ENCODE assay signal across 9 cellular contexts in genomic region chr15:31265090-31265870, GRCh38.
DNase-seq lines count a peak whose midpoint lies in the region; ATAC-seq, FAIRE-seq and TF ChIP-seq lines count a peak whose summit lies in the region.
"Had no signal": no experiment of that assay in that cellular context is flagged by ENCODE, and none has a peak within 500 bp of the region (broad histone marks: within the 10 kb centered on the region; RNA-seq: fewer than 3 reads in every experiment).

No MANE protein-coding gene starts in this region.

- H3K4me1 Mint-ChIP-seq in activated naive CD4-positive, alpha-beta T cell treated with anti-CD3 and anti-CD28 coated beads, Interleukin-2, amount 10 ng/mL, durations not matched to agents 7 days and 5 days, result peaks cover 95% of the 10 kb centered on the region

- H3K4me3 Mint-ChIP-seq in activated naive CD4-positive, alpha-beta T cell treated with anti-CD3 and anti-CD28 coated beads, Interleukin-2, amount 10 ng/mL, durations not matched to agents 7 days and 5 days, result no peak overlapping the region

- H3K27me3 ChIP-seq in tibial artery, result no peaks in the 10 kb centered on the region

- no peak overlapping the region for H3K4me3 ChIP-seq in kidney (ENCODE audit: low read length in 2 of 2)
- no peak overlapping the region for H3K4me3 ChIP-seq in tibial artery

- H3K9ac ChIP-seq in kidney (ENCODE audit: low read length in 2 of 2), result no peak overlapping the region

- no peaks in the 10 kb centered on the region for H3K9me3 ChIP-seq in kidney (ENCODE audit: control insufficient read depth in 1 of 2, low read length in 2 of 2)
- no peaks in the 10 kb centered on the region for H3K9me3 ChIP-seq in tibial artery

- H3K36me3 ChIP-seq in kidney (ENCODE audit: control insufficient read depth in 1 of 2, insufficient read depth in 2 of 2, low read length in 2 of 2), result no peaks in the 10 kb centered on the region
- H3K36me3 ChIP-seq in tibial artery, result no peaks in the 10 kb centered on the region

- TF ChIP-seq CTCF in kidney (IDR thresholded peaks at IDR 0.05; ENCODE audit: borderline replicate concordance, extremely low read depth, insufficient read depth), result no peak
- TF ChIP-seq CTCF in tibial artery (IDR thresholded peaks at IDR 0.05), result no peak

- no peak for FAIRE-seq in kidney (lab: Jason Lieb, UNC)
- FAIRE-seq: keratinocyte had no signal

- H3K4me1 ChIP-seq in kidney (ENCODE audit: control insufficient read depth in 1 of 2, insufficient read depth in 1 of 2, low read depth in 1 of 2, low read length in 2 of 2) (peaks cover 34 to 42% of the 10 kb centered on the region in 2 donors), tibial artery (peaks cover 0 to 8% (median 0%) of the 10 kb centered on the region in 4 donors)

- H3K27ac Mint-ChIP-seq in activated naive CD4-positive, alpha-beta T cell treated with anti-CD3 and anti-CD28 coated beads, Interleukin-2, amount 10 ng/mL, durations not matched to agents 7 days and 5 days, result peak overlapping the region; percentile 96

- H3K27me3 Mint-ChIP-seq in activated naive CD4-positive, alpha-beta T cell treated with anti-CD3 and anti-CD28 coated beads, Interleukin-2, amount 10 ng/mL, durations not matched to agents 7 days and 5 days, result peaks cover 22% of the 10 kb centered on the region

- H3K36me3 Mint-ChIP-seq in activated naive CD4-positive, alpha-beta T cell treated with anti-CD3 and anti-CD28 coated beads, Interleukin-2, amount 10 ng/mL, durations not matched to agents 7 days and 5 days, result peaks cover 4% of the 10 kb centered on the region

- ATAC-seq in HG03045 (IDR thresholded peaks at IDR 0.05; ENCODE audit: unreplicated experiment), result no peak

- H3K9me3 Mint-ChIP-seq in activated naive CD4-positive, alpha-beta T cell treated with anti-CD3 and anti-CD28 coated beads, Interleukin-2, amount 10 ng/mL, durations not matched to agents 7 days and 5 days, result no peaks in the 10 kb centered on the region

- intact Hi-C loops in kidney (cut with DNase I) (no loop called here), tibial artery (cut with DNase I; ENCODE audit: low total_unique reads) (no loop called here)

- H3K27ac ChIP-seq in kidney (ENCODE audit: low read depth in 2 of 2, low read length in 2 of 2), result peak overlapping the region; percentile 28 to 93
- no peak overlapping the region for H3K27ac ChIP-seq in tibial artery

- DNase-seq in activated naive CD4-positive, alpha-beta T cell treated with anti-CD3 and anti-CD28 coated beads, Interleukin-2, amount 10 ng/mL, durations not matched to agents 7 days and 5 days, result peak; percentile 20
- DNase-seq in activated naive CD4-positive, alpha-beta T cell (lab: John Stamatoyannopoulos, UW), result no peak
- DNase-seq in SW480 (ENCODE audit: low spot score) (peak; percentile 33), kidney (peak; percentile 85), tibial artery (peak; percentile 13 to 58), NCI-H1436 treated with DMSO at 0.1 percent for 48 hours (lab: John Stamatoyannopoulos, UW) (no peak), DMS153 treated with DMSO at 0.1 percent for 48 hours (lab: John Stamatoyannopoulos, UW; ENCODE audit: unreplicated experiment) (no peak)

- CTCF ChIA-PET in activated naive CD4-positive, alpha-beta T cell treated with anti-CD3 and anti-CD28 coated beads, Interleukin-2, amount 10 ng/mL, durations not matched to agents 7 days and 5 days (lab: Charles Lee), result interaction anchor here (1.4 to 2.9 kb wide), 3 partner anchors 50 to 170 kb away, joined by 3 to 17 read pairs (median 8); no protein-coding TSS in a partner anchor

Comparison
In these comparisons a context has a peak if more than half of its experiments do, and no peak if none do; other contexts are left out.
1. DNase-seq: peak in activated naive CD4-positive, alpha-beta T cell treated with anti-CD3 and anti-CD28 coated beads, Interleukin-2, amount 10 ng/mL, durations not matched to agents 7 days and 5 days (single experiment), SW480 (single experiment), kidney (single experiment) and tibial artery (2 of 2); none in activated naive CD4-positive, alpha-beta T cell (0 of 4), NCI-H1436 treated with DMSO at 0.1 percent for 48 hours (single experiment) and DMS153 treated with DMSO at 0.1 percent for 48 hours (single experiment).
2. H3K27ac ChIP-seq: peak in kidney (2 of 2); none in tibial artery (0 of 2).